ENCODE assay signal across 8 cellular contexts in genomic region chr2:127650041-127650784, GRCh38. TPM values are rescaled to one million over a fixed set of nuclear protein-coding genes. Genes with fewer than 3 reads are reported as not detected.
DNase-seq lines count a peak whose midpoint lies in the region; ATAC-seq and TF ChIP-seq lines count a peak whose summit lies in the region.

No MANE protein-coding gene starts in this region.

- H3K4me1 Mint-ChIP-seq in T-helper 17 cell, result peaks cover 17% of the 10 kb centered on the region
- peaks cover 7% of the 10 kb centered on the region for H3K4me1 Mint-ChIP-seq in activated CD4-positive, alpha-beta memory T cell treated with anti-CD3 and anti-CD28 coated beads for 36 hours (ENCODE audit: low read depth)

- POLR2A ChIA-PET in activated CD4-positive, alpha-beta memory T cell treated with anti-CD3 and anti-CD28 coated beads for 36 hours (lab: Charles Lee), result no interaction called here

- H3K4me3 ChIP-seq in left lung, result no peak overlapping the region

- H3K27me3 ChIP-seq in left lung, result no peaks in the 10 kb centered on the region

- intact Hi-C loops in left lung (cut with DNase I), result no loop called here
- intact Hi-C loops in activated CD4-positive, alpha-beta memory T cell treated with anti-CD3 and anti-CD28 coated beads for 36 hours (cut with micrococcal nuclease), result no loop called here

- no peaks in the 10 kb centered on the region for H3K9me3 Mint-ChIP-seq in activated CD4-positive, alpha-beta memory T cell treated with anti-CD3 and anti-CD28 coated beads for 36 hours

- peak; percentile 20 to 46 for TF ChIP-seq CTCF in left lung (IDR thresholded peaks at IDR 0.05)

- no peaks in the 10 kb centered on the region for H3K9me3 ChIP-seq in T-helper 17 cell (ENCODE audit: control insufficient read depth, low read length, poor library complexity, severe bottlenecking)
- no peaks in the 10 kb centered on the region for H3K9me3 ChIP-seq in left lung

- no peak overlapping the region for H3K4me3 Mint-ChIP-seq in T-helper 17 cell
- H3K4me3 Mint-ChIP-seq in activated CD4-positive, alpha-beta memory T cell treated with anti-CD3 and anti-CD28 coated beads for 36 hours, result no peak overlapping the region

- peak; percentile 11 for ATAC-seq in GM21529 (IDR thresholded peaks at IDR 0.05; ENCODE audit: unreplicated experiment)
- no peak for ATAC-seq in T-helper 17 cell
- no peak for ATAC-seq in left lung
- ATAC-seq in HG03095 (IDR thresholded peaks at IDR 0.05; ENCODE audit: unreplicated experiment), result no peak
- ATAC-seq in HG02870 (IDR thresholded peaks at IDR 0.05; ENCODE audit: unreplicated experiment), result no peak

- H3K27ac Mint-ChIP-seq in T-helper 17 cell, result peak overlapping the region; percentile 16
- H3K27ac Mint-ChIP-seq in activated CD4-positive, alpha-beta memory T cell treated with anti-CD3 and anti-CD28 coated beads for 36 hours, result no peak overlapping the region

- H3K27ac ChIP-seq in left lung (no peak overlapping the region), temporal lobe (ENCODE audit: low read depth, low read length) (peak overlapping the region; percentile 64)

- peaks cover 0 to 20% of the 10 kb centered on the region in 2 donors for H3K36me3 ChIP-seq in left lung

- peaks cover 3% of the 10 kb centered on the region for H3K36me3 Mint-ChIP-seq in T-helper 17 cell (ENCODE audit: low read depth)
- H3K36me3 Mint-ChIP-seq in activated CD4-positive, alpha-beta memory T cell treated with anti-CD3 and anti-CD28 coated beads for 36 hours, result no peaks in the 10 kb centered on the region

- CTCF ChIA-PET in activated CD4-positive, alpha-beta memory T cell treated with anti-CD3 and anti-CD28 coated beads for 36 hours (lab: Charles Lee), result interaction anchor here (0.5 to 3.6 kb wide), 19 partner anchors 10 to 582 kb away, joined by 3 to 99 read pairs (median 4); partner anchors contain the start of gene LIMS2

- no peak for DNase-seq in T-helper 17 cell
- DNase-seq in left lung, result peak in 1 of 2 donors; percentile 43
- no peak for DNase-seq in activated CD4-positive, alpha-beta memory T cell treated with anti-CD3 and anti-CD28 coated beads for 36 hours
- no peak for DNase-seq in kidney glomerular epithelial cell (lab: John Stamatoyannopoulos, UW)

- peaks cover 4 to 48% of the 10 kb centered on the region in 2 donors for H3K4me1 ChIP-seq in left lung

- H3K27me3 Mint-ChIP-seq in T-helper 17 cell, result peaks cover 22% of the 10 kb centered on the region
- no peaks in the 10 kb centered on the region for H3K27me3 Mint-ChIP-seq in activated CD4-positive, alpha-beta memory T cell treated with anti-CD3 and anti-CD28 coated beads for 36 hours

RNA-seq across cellular contexts. Expression of gene GPR17, which starts 4.3 kb away (rescaled TPM):
- not detected for total RNA-seq in T-helper 17 cell
- total RNA-seq in left lung, result under 1 TPM; 0.24 to 0.26 TPM
- total RNA-seq in temporal lobe, result 3.0 TPM
- not detected for total RNA-seq in activated CD4-positive, alpha-beta memory T cell treated with anti-CD3 and anti-CD28 coated beads for 36 hours

RNA-seq across cellular contexts. Expression of gene LIMS2, which starts 25.1 kb away (rescaled TPM):
- 1 to 10 TPM; 2.9 to 7.7 TPM for total RNA-seq in T-helper 17 cell
- 100 to 1,000 TPM in 1 of 2 donors, 10 to 100 TPM in 1; 50.5 to 122 TPM for total RNA-seq in left lung
- total RNA-seq in temporal lobe, result 2.2 TPM
- 10 to 100 TPM; 12.3 to 13.1 TPM for total RNA-seq in activated CD4-positive, alpha-beta memory T cell treated with anti-CD3 and anti-CD28 coated beads for 36 hours

RNA-seq across cellular contexts. Expression of gene SFT2D3, which starts 51.1 kb away (rescaled TPM):
- total RNA-seq in T-helper 17 cell (1 to 10 TPM; 5.9 to 6.0 TPM), left lung (1 to 10 TPM; 4.7 to 6.8 TPM), temporal lobe (7.9 TPM)
- total RNA-seq in activated CD4-positive, alpha-beta memory T cell treated with anti-CD3 and anti-CD28 coated beads for 36 hours, result 1 to 10 TPM; 3.1 to 3.6 TPM
